ENCODE assay signal across 8 cellular contexts in the genomic region with DNA sequence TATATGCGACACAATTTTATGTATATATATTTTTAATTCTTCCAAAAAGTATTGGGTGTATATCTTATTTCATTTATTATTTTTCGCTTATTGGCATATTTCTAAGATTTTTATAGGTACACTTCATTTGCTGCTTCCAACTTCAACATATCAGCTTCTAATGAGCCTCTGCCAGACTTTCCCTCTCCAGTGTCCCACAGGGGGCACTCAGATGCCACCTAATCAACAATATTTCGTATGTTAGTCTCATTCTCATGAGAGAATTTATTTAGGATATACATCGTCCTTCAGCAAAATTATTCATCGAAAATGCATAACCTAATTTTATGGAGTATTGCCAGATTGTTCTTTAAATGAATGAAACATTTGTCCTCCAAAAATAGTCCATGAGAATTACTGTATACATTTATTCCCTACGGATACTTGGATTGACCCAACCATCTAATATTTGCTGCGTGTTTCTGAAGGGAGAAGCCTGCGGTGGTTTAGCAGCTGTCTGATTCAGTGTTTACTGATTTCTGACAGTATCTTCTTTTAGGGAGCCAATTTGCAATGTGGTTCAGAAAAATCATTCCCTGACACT.
A peak's percentile ranks its signal among the peaks of the same experiment; 100 is the strongest.
DNase-seq lines count a peak whose midpoint lies in the region; ATAC-seq lines count a peak whose summit lies in the region.

No MANE protein-coding gene starts in this region.

- H3K36me3 Mint-ChIP-seq in activated T-helper 1 cell treated with anti-CD3 and anti-CD28 coated beads, Interleukin-12 subunit alpha, Interleukin-12 subunit beta, Interleukin-2, Interleukin-4 antibody, amounts not matched to agents 30 ng/mL and 10 ng/mL and 1 ng/mL, durations not matched to agents 14 hours and 24 hours and 36 hours (ENCODE audit: low read depth), result no peaks in the 10 kb centered on the region

- intact Hi-C loops in activated T-helper 1 cell treated with anti-CD3 and anti-CD28 coated beads, Interleukin-12 subunit alpha, Interleukin-12 subunit beta, Interleukin-2, Interleukin-4 antibody, amounts not matched to agents 30 ng/mL and 10 ng/mL and 1 ng/mL, durations not matched to agents 14 hours and 24 hours and 36 hours (cut with micrococcal nuclease), result no loop called here

- H3K27me3 Mint-ChIP-seq in activated T-helper 1 cell treated with anti-CD3 and anti-CD28 coated beads, Interleukin-12 subunit alpha, Interleukin-12 subunit beta, Interleukin-2, Interleukin-4 antibody, amounts not matched to agents 30 ng/mL and 10 ng/mL and 1 ng/mL, durations not matched to agents 14 hours and 24 hours and 36 hours (ENCODE audit: insufficient read depth), result peaks cover 9% of the 10 kb centered on the region

- peaks cover 12% of the 10 kb centered on the region for H3K4me1 Mint-ChIP-seq in activated T-helper 1 cell treated with anti-CD3 and anti-CD28 coated beads, Interleukin-12 subunit alpha, Interleukin-12 subunit beta, Interleukin-2, Interleukin-4 antibody, amounts not matched to agents 30 ng/mL and 10 ng/mL and 1 ng/mL, durations not matched to agents 14 hours and 24 hours and 36 hours (ENCODE audit: low read depth)

- no peak for ATAC-seq in HG03571 (IDR thresholded peaks at IDR 0.05; ENCODE audit: unreplicated experiment)
- ATAC-seq in GM21381 (IDR thresholded peaks at IDR 0.05; ENCODE audit: unreplicated experiment), result no peak

- H3K4me3 Mint-ChIP-seq in activated T-helper 1 cell treated with anti-CD3 and anti-CD28 coated beads, Interleukin-12 subunit alpha, Interleukin-12 subunit beta, Interleukin-2, Interleukin-4 antibody, amounts not matched to agents 30 ng/mL and 10 ng/mL and 1 ng/mL, durations not matched to agents 14 hours and 24 hours and 36 hours, result no peak overlapping the region

- DNase-seq in activated T-helper 1 cell treated with Interleukin-2 at 50 U/mL for 16 hours (ENCODE audit: low read depth) (peak; percentile 22), NCI-H1436 (lab: John Stamatoyannopoulos, UW) (peak; percentile 37), fibroblast of peridontal ligament (ENCODE audit: extremely low read depth) (peak; percentile 67)
- no peak for DNase-seq in activated T-helper 1 cell treated with anti-CD3 and anti-CD28 coated beads, Interleukin-12 subunit alpha, Interleukin-12 subunit beta, Interleukin-2, Interleukin-4 antibody, amounts not matched to agents 30 ng/mL and 10 ng/mL and 1 ng/mL, durations not matched to agents 14 hours and 24 hours and 36 hours (ENCODE audit: low spot score)
- DNase-seq in activated CD4-positive, alpha-beta T cell treated with anti-CD3 and anti-CD28 coated beads for 4 hours, result peak; percentile 58 to 69
- DNase-seq in stimulated activated CD8-positive, alpha-beta memory T cell treated with anti-CD3 and anti-CD28 coated beads, Interleukin-12 subunit alpha, Interleukin-12 subunit beta, amount 100 ng/mL, for 4 hours (ENCODE audit: low read depth), result peak; percentile 17

- H3K9me3 Mint-ChIP-seq in activated T-helper 1 cell treated with anti-CD3 and anti-CD28 coated beads, Interleukin-12 subunit alpha, Interleukin-12 subunit beta, Interleukin-2, Interleukin-4 antibody, amounts not matched to agents 30 ng/mL and 10 ng/mL and 1 ng/mL, durations not matched to agents 14 hours and 24 hours and 36 hours, result no peaks in the 10 kb centered on the region

- H3K27ac Mint-ChIP-seq in activated T-helper 1 cell treated with anti-CD3 and anti-CD28 coated beads, Interleukin-12 subunit alpha, Interleukin-12 subunit beta, Interleukin-2, Interleukin-4 antibody, amounts not matched to agents 30 ng/mL and 10 ng/mL and 1 ng/mL, durations not matched to agents 14 hours and 24 hours and 36 hours, result no peak overlapping the region
